1 cellular context compared by ENCODE assay signal in the genomic region with DNA sequence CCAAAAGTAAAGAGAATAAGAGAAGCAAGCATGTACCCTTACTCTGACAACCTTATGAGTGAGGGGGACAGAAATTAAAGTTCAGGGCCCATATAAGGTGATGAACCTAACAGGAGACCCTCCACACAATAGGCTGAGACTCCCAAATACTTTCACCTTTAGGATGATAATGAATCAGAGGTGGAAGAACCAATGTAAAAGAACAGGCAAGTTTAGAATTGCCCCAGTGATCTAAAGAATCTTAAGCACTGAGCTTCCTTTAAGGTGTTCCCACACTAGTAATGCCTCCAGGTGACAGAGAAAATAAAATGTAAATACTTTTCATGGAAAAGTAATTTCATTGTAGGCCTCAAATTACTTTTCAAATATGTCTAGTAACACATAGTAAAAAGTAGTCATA.
TF ChIP-seq lines count a peak whose summit lies in the region.

No MANE protein-coding gene starts in this region.

TF ChIP-seq in WTC11, 78 proteins besides CTCF, POLR2A, EP300 and RAD21:
- TF ChIP-seq, protein P1, sequence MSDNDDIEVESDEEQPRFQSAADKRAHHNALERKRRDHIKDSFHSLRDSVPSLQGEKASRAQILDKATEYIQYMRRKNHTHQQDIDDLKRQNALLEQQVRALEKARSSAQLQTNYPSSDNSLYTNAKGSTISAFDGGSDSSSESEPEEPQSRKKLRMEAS (CRISPR knock-in tag; IDR thresholded peaks at IDR 0.05) = no peak
- TF ChIP-seq CBFB (CRISPR knock-in tag; IDR thresholded peaks at IDR 0.05; ENCODE audit: low read depth) (no peak), TEAD4 (CRISPR knock-in tag; IDR thresholded peaks at IDR 0.05) (no peak), NR1H2 (CRISPR knock-in tag; IDR thresholded peaks at IDR 0.05) (no peak), ELF4 (CRISPR knock-in tag; IDR thresholded peaks at IDR 0.05; ENCODE audit: low read depth) (no peak), ZNF232 (CRISPR knock-in tag; IDR thresholded peaks at IDR 0.05) (no peak), NFE2L1 (CRISPR knock-in tag; IDR thresholded peaks at IDR 0.05) (no peak), HMGA2 (CRISPR knock-in tag; IDR thresholded peaks at IDR 0.05) (no peak)
- TF ChIP-seq, protein P2, sequence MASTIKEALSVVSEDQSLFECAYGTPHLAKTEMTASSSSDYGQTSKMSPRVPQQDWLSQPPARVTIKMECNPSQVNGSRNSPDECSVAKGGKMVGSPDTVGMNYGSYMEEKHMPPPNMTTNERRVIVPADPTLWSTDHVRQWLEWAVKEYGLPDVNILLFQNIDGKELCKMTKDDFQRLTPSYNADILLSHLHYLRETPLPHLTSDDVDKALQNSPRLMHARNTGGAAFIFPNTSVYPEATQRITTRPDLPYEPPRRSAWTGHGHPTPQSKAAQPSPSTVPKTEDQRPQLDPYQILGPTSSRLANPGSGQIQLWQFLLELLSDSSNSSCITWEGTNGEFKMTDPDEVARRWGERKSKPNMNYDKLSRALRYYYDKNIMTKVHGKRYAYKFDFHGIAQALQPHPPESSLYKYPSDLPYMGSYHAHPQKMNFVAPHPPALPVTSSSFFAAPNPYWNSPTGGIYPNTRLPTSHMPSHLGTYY (CRISPR knock-in tag; IDR thresholded peaks at IDR 0.05) = no peak
- TF ChIP-seq, protein P3, sequence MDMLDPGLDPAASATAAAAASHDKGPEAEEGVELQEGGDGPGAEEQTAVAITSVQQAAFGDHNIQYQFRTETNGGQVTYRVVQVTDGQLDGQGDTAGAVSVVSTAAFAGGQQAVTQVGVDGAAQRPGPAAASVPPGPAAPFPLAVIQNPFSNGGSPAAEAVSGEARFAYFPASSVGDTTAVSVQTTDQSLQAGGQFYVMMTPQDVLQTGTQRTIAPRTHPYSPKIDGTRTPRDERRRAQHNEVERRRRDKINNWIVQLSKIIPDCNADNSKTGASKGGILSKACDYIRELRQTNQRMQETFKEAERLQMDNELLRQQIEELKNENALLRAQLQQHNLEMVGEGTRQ (CRISPR knock-in tag; IDR thresholded peaks at IDR 0.05) = no peak
